ENCODE assay signal across 8 cellular contexts in genomic region chr6:41424370-41425058, GRCh38.
DNase-seq lines count a peak whose midpoint lies in the region; ATAC-seq and TF ChIP-seq lines count a peak whose summit lies in the region.

No MANE protein-coding gene starts in this region.

- H3K4me1 Mint-ChIP-seq in naive thymus-derived CD8-positive, alpha-beta T cell = peaks cover 2 to 10% (median 9%) of the 10 kb centered on the region in 4 donors
- peaks cover 11% of the 10 kb centered on the region for H3K4me1 Mint-ChIP-seq in stimulated activated effector memory CD8-positive, alpha-beta T cell treated with anti-CD3 and anti-CD28 coated beads, Interleukin-12 subunit alpha, Interleukin-12 subunit beta, amount 100 ng/mL, for 72 hours

- H3K9me3 Mint-ChIP-seq in naive thymus-derived CD8-positive, alpha-beta T cell = peaks cover 0 to under 1% (median 0%) of the 10 kb centered on the region in 9 donors
- no peaks in the 10 kb centered on the region for H3K9me3 Mint-ChIP-seq in stimulated activated effector memory CD8-positive, alpha-beta T cell treated with anti-CD3 and anti-CD28 coated beads, Interleukin-12 subunit alpha, Interleukin-12 subunit beta, amount 100 ng/mL, for 72 hours

- no peaks in the 10 kb centered on the region for H3K36me3 ChIP-seq in OCI-LY3 (replicated peaks; ENCODE audit: low read depth, low read length)

- no peaks in the 10 kb centered on the region for H4K20me1 ChIP-seq in OCI-LY3 (ENCODE audit: insufficient read depth, low read length)

- no peak for TF ChIP-seq POLR2A in erythroblast (IDR thresholded peaks at IDR 0.05; ENCODE audit: low read length)

- H3K4me2 ChIP-seq in OCI-LY3 (ENCODE audit: low read length) = 0 out of 2 replicates have a peak overlapping the region, but pooled peaks have one; percentile 17

- peak overlapping the region; percentile 87 for H2AFZ ChIP-seq in OCI-LY3 (ENCODE audit: low read depth, low read length)

- no peak overlapping the region for H3K4me3 Mint-ChIP-seq in naive thymus-derived CD8-positive, alpha-beta T cell
- no peak overlapping the region for H3K4me3 Mint-ChIP-seq in stimulated activated effector memory CD8-positive, alpha-beta T cell treated with anti-CD3 and anti-CD28 coated beads, Interleukin-12 subunit alpha, Interleukin-12 subunit beta, amount 100 ng/mL, for 72 hours

- H3K9me3 ChIP-seq in OCI-LY3 (ENCODE audit: insufficient read depth, low read length) = no peaks in the 10 kb centered on the region; the same call in 1 of the 2 replicates

- no peak overlapping the region for H3K27ac Mint-ChIP-seq in naive thymus-derived CD8-positive, alpha-beta T cell
- H3K27ac Mint-ChIP-seq in stimulated activated effector memory CD8-positive, alpha-beta T cell treated with anti-CD3 and anti-CD28 coated beads, Interleukin-12 subunit alpha, Interleukin-12 subunit beta, amount 100 ng/mL, for 72 hours = no peak overlapping the region

- peak; percentile 52 to 61 for ATAC-seq in naive thymus-derived CD8-positive, alpha-beta T cell
- ATAC-seq in stimulated activated effector memory CD8-positive, alpha-beta T cell treated with anti-CD3 and anti-CD28 coated beads, Interleukin-12 subunit alpha, Interleukin-12 subunit beta, amount 100 ng/mL, for 72 hours = peak; percentile 59
- no peak for ATAC-seq in GM18498 (IDR thresholded peaks at IDR 0.05; ENCODE audit: unreplicated experiment)

- H3K79me2 ChIP-seq in OCI-LY3 (ENCODE audit: low read length) = no peaks in the 10 kb centered on the region

- peaks cover 49% of the 10 kb centered on the region for H3K27me3 ChIP-seq in OCI-LY3 (ENCODE audit: low read depth, low read length)

- H3K36me3 Mint-ChIP-seq in naive thymus-derived CD8-positive, alpha-beta T cell = peaks cover 0 to 3% (median 0%) of the 10 kb centered on the region in 3 donors
- no peaks in the 10 kb centered on the region for H3K36me3 Mint-ChIP-seq in stimulated activated effector memory CD8-positive, alpha-beta T cell treated with anti-CD3 and anti-CD28 coated beads, Interleukin-12 subunit alpha, Interleukin-12 subunit beta, amount 100 ng/mL, for 72 hours

- DNase-seq in DMS153 treated with DMSO at 0.1 percent for 48 hours (lab: John Stamatoyannopoulos, UW; ENCODE audit: unreplicated experiment) = peak; percentile 76
- peak in 63 of 76 experiments; percentile 18 to 85 (median 57) for DNase-seq in HUDEP-2 (lab: John Stamatoyannopoulos, UW; ENCODE audit: unreplicated experiment in 76 of 76)
- peak; percentile 85 for DNase-seq in activated CD8-positive, alpha-beta memory T cell treated with anti-CD3 and anti-CD28 coated beads, Interleukin-2, amount 50 U/mL, for 4 hours
- DNase-seq in erythroblast (lab: John Stamatoyannopoulos, UW) = peak; percentile 47 to 77
- peak; percentile 50 to 87 (median 70) for DNase-seq in naive thymus-derived CD8-positive, alpha-beta T cell
- peak; percentile 85 to 92 for DNase-seq in stimulated activated effector memory CD8-positive, alpha-beta T cell treated with anti-CD3 and anti-CD28 coated beads, Interleukin-12 subunit alpha, Interleukin-12 subunit beta, amount 100 ng/mL, for 72 hours (ENCODE audit: low spot score in 2 of 2)

- POLR2A ChIA-PET in naive thymus-derived CD8-positive, alpha-beta T cell (lab: Charles Lee) = no interaction called here

- H3K9ac ChIP-seq in OCI-LY3 (ENCODE audit: low read length) = no peak overlapping the region

- peak; percentile 97 for TF ChIP-seq CTCF in OCI-LY3 (IDR thresholded peaks at IDR 0.05; ENCODE audit: low read depth, low read length)

- no peak overlapping the region for H3K27ac ChIP-seq in OCI-LY3 (ENCODE audit: low read length)

- no peak overlapping the region for H3K4me3 ChIP-seq in OCI-LY3 (ENCODE audit: low read length)

- peaks cover 18 to 21% (median 20%) of the 10 kb centered on the region in 5 donors for H3K27me3 Mint-ChIP-seq in naive thymus-derived CD8-positive, alpha-beta T cell

- H3K4me1 ChIP-seq in OCI-LY3 (ENCODE audit: low read length) = peaks cover 27% of the 10 kb centered on the region
